Comparison of ENCODE assay signal across 1 cellular context in genomic region chr6:35735452-35735851, GRCh38.
TF ChIP-seq lines count a peak whose summit lies in the region.

No MANE protein-coding gene starts in this region.

TF ChIP-seq in H1, 55 proteins besides CTCF, POLR2A, EP300 and RAD21:
- TF ChIP-seq FOSL1 (IDR thresholded peaks at IDR 0.05; ENCODE audit: insufficient read depth, low read depth, low read length) = no peak
